In the genomic region with DNA sequence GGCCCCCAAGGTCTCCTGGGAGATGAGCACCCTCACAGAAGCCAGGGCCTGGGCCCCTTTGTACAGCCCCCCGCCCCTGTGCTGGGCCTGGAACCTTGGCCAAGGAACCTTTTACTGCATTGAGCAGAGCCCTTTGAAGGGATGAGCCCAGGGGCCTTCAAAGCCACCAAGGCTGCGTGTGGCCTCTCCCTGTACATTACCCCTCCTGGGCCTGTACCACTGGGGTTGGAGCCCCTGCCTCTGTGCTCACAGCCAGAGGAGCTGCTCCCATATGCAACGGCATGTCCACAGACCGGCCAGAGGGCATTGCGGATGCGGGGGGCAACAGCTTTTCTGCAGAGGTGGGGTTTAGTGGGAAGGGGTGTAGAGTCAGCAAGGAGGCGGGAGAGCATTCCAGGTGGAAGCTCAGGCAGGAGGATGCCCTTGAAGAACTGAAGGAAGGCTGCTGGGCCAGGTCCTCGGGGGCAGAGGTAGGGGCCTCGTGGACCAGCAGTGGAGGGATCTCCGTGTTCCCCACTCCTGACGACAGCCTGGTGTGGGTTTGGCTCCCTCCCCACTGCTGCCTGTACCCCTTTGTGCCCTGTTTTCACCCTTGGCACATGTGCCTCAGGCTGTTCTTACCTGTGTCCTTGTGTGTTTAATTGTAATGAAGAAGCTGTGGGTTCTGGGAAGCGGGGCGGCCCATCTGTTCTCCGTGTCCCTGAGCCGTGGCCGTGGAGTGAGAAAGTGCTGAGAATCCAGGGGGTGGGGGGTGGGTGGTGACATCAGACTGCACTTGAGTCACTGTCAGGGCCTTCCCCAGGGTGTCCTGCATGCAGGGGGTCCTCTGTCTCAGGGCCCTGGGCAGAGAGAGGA, we compare ENCODE assay signal across 24 cellular contexts. TPM values are rescaled to one million over a fixed set of nuclear protein-coding genes. Genes with fewer than 3 reads are reported as not detected.
DNase-seq lines count a peak whose midpoint lies in the region; ATAC-seq and TF ChIP-seq lines count a peak whose summit lies in the region.
"Had no signal": no experiment of that assay in that cellular context is flagged by ENCODE, and none has a peak within 500 bp of the region (broad histone marks: within the 10 kb centered on the region; RNA-seq: fewer than 3 reads in every experiment).

No MANE protein-coding gene starts in this region.

- no peak overlapping the region; the same call in 1 of the 2 replicates for H3K14ac ChIP-seq in H9 (ENCODE audit: insufficient read depth, low read length)

- H2BK20ac ChIP-seq in H9 (ENCODE audit: low read depth, low read length, poor library complexity, severe bottlenecking) = no peak overlapping the region

- no peak overlapping the region for H3K4me3 ChIP-seq in Caco-2 (ENCODE audit: low read depth, low read length)
- no peak overlapping the region for H3K4me3 ChIP-seq in upper lobe of right lung
- H3K4me3 ChIP-seq: BLaER1, GM23248, PC-9 had no signal

- H3K27ac ChIP-seq in H9 (ENCODE audit: insufficient read length, low read depth, low read length) = no peak overlapping the region
- H3K27ac ChIP-seq in upper lobe of right lung = no peak overlapping the region
- H3K27ac ChIP-seq: BLaER1, GM23248, PC-9, RWPE1 had no signal

- no peak for TF ChIP-seq CTCF in Caco-2 (IDR thresholded peaks at IDR 0.05; ENCODE audit: insufficient read depth in 1 of 2, low read depth in 1 of 2, low read length in 1 of 2, severe bottlenecking in 1 of 2, unreplicated experiment in 1 of 2)
- TF ChIP-seq CTCF in H9 (conservative IDR thresholded peaks at IDR 0.05) = no peak
- no peak for TF ChIP-seq CTCF in WTC11 (IDR thresholded peaks at IDR 0.05)
- TF ChIP-seq CTCF in nephron progenitor cell (IDR thresholded peaks at IDR 0.05) = no peak
- no peak for TF ChIP-seq CTCF in upper lobe of right lung (IDR thresholded peaks at IDR 0.05)

- H2BK15ac ChIP-seq in H9 (ENCODE audit: low read depth, low read length) = no peak overlapping the region

- no peaks in the 10 kb centered on the region for H3K9me3 Mint-ChIP-seq in Caco-2 (ENCODE audit: unreplicated experiment)
- H3K9me3 Mint-ChIP-seq in H9 = no peaks in the 10 kb centered on the region
- no peaks in the 10 kb centered on the region for H3K9me3 Mint-ChIP-seq in WTC11
- H3K9me3 Mint-ChIP-seq in nephron progenitor cell = no peaks in the 10 kb centered on the region
- H3K9me3 Mint-ChIP-seq: CD4-positive, alpha-beta T cell had no signal

- no TSS peak for BruUV-seq in Caco-2 (replicated peaks; lab: Mats Ljungman, UMichigan)

- no peak overlapping the region for H4K8ac ChIP-seq in H9 (replicated peaks; ENCODE audit: insufficient read length, low read depth, low read length)

- no peak overlapping the region for H3T11ph ChIP-seq in H9 (ENCODE audit: low read length)

- CTCF ChIA-PET in Caco-2 (lab: Charles Lee) = no interaction called here
- CTCF ChIA-PET in WTC11 (lab: Charles Lee) = interaction anchor here (0.6 to 2.3 kb wide), 2 partner anchors 21 to 30 kb away, joined by 5 to 9 read pairs; no protein-coding TSS in a partner anchor

- H4K91ac ChIP-seq in H9 (ENCODE audit: insufficient read length, low read depth, low read length) = no peak overlapping the region

- no peak overlapping the region for H3K56ac ChIP-seq in H9 (ENCODE audit: insufficient read length, low read depth, low read length)

- ATAC-seq in WTC11 (no peak), upper lobe of right lung (no peak)
- ATAC-seq: HepG2, SK-N-SH treated with all-trans-retinoic acid at 6 μM for 48 hours had no signal

- no peak overlapping the region for H3K18ac ChIP-seq in H9 (ENCODE audit: insufficient read length, low read depth, low read length)

- H3K27me3 Mint-ChIP-seq in Caco-2 (ENCODE audit: insufficient read depth, unreplicated experiment) (no peaks in the 10 kb centered on the region), H9 (ENCODE audit: low read depth) (no peaks in the 10 kb centered on the region), WTC11 (ENCODE audit: low read depth) (no peaks in the 10 kb centered on the region), nephron progenitor cell (ENCODE audit: low read depth, poor library complexity) (peaks cover 8% of the 10 kb centered on the region)

- H3K23ac ChIP-seq in H9 (ENCODE audit: insufficient read length, low read depth, low read length) = no peak overlapping the region

- H2AFZ ChIP-seq in H9 (ENCODE audit: low read length) = no peak overlapping the region
- H2AFZ ChIP-seq: GM23248, PC-9 had no signal

- H2BK5ac ChIP-seq in H9 (ENCODE audit: insufficient read length, low read length) = no peak overlapping the region

- no peak for DNase-seq in Caco-2
- no peak for DNase-seq in H9
- no peak for DNase-seq in WTC11 (ENCODE audit: low spot score)
- DNase-seq in nephron progenitor cell = no peak
- DNase-seq in upper lobe of right lung = no peak
- no peak for DNase-seq in HPDE6-E6E7 (ENCODE audit: extremely low spot score)
- no peak for DNase-seq in DMS114 treated with DMSO at 0.1 percent for 48 hours (lab: John Stamatoyannopoulos, UW; ENCODE audit: unreplicated experiment)
- DNase-seq: CD4-positive, alpha-beta T cell; GM23248; KBM-7; MM.1S; NCI-H1048; NCI-H1436; NCI-H187 treated with DMSO at 0.1 percent for 48 hours; NCI-H2107; NCI-H226; NCI-H510A treated with DMSO at 0.1 percent for 48 hours; NCI-H748 treated with DMSO at 0.1 percent for 48 hours; PC-9; SIG-M5 had no signal

- no peaks in the 10 kb centered on the region for H3K79me1 ChIP-seq in H9 (ENCODE audit: insufficient read depth, low read depth, low read length, poor library complexity, severe bottlenecking)

- H2BK120ac ChIP-seq in H9 (ENCODE audit: low read depth, low read length, poor library complexity, severe bottlenecking) = no peak overlapping the region

- no peak overlapping the region for H3K4me2 ChIP-seq in H9 (ENCODE audit: insufficient read depth, insufficient read length, low read length)
- H3K4me2 ChIP-seq: BLaER1, PC-9 had no signal

- H2BK12ac ChIP-seq in H9 (ENCODE audit: insufficient read length, low read depth, low read length) = no peak overlapping the region

- no peaks in the 10 kb centered on the region for H4K20me1 ChIP-seq in H9 (ENCODE audit: control insufficient read depth, insufficient read depth, insufficient read length)
- H4K20me1 ChIP-seq: BLaER1 had no signal

- H4K5ac ChIP-seq in H9 (ENCODE audit: insufficient read length, low read depth, low read length) = no peak overlapping the region

- H3K4me1 ChIP-seq in Caco-2 (no peaks in the 10 kb centered on the region), H9 (ENCODE audit: insufficient read depth, low read length) (peaks cover 4% of the 10 kb centered on the region; the same call in 1 of the 2 replicates), upper lobe of right lung (no peaks in the 10 kb centered on the region)
- H3K4me1 ChIP-seq: BLaER1 had no signal

- WGBS in H9 (ENCODE audit: extremely low coverage, insufficient read length, low lambda C conversion rate) = no CpG with 5 or more reads among the region's 16 CpGs

- POLR2A ChIA-PET in Caco-2 (lab: Charles Lee) = no interaction called here
- POLR2A ChIA-PET in WTC11 (lab: Charles Lee) = no interaction called here

- H3K4me3 Mint-ChIP-seq in Caco-2 (ENCODE audit: unreplicated experiment) (no peak overlapping the region), H9 (no peak overlapping the region), WTC11 (no peak overlapping the region), nephron progenitor cell (no peak overlapping the region)
- H3K4me3 Mint-ChIP-seq: CD4-positive, alpha-beta T cell had no signal

- H3K27ac Mint-ChIP-seq in Caco-2 (ENCODE audit: unreplicated experiment) = peak overlapping the region; percentile 29
- H3K27ac Mint-ChIP-seq in H9 = peak overlapping the region; percentile 57 to 81 (median 59); a peak in 5 of 7 replicates
- peak overlapping the region; percentile 64 for H3K27ac Mint-ChIP-seq in WTC11
- H3K27ac Mint-ChIP-seq in nephron progenitor cell = peak overlapping the region; percentile 53
- H3K27ac Mint-ChIP-seq: CD4-positive, alpha-beta T cell had no signal

- no peaks in the 10 kb centered on the region for H3K79me2 ChIP-seq in H9 (ENCODE audit: insufficient read depth, low read length)

- no peaks in the 10 kb centered on the region for H3K4me1 Mint-ChIP-seq in Caco-2 (ENCODE audit: low read depth, unreplicated experiment)
- peaks cover 21 to 36% of the 10 kb centered on the region in 2 experiments for H3K4me1 Mint-ChIP-seq in H9
- H3K4me1 Mint-ChIP-seq in WTC11 = peaks cover 28% of the 10 kb centered on the region
- H3K4me1 Mint-ChIP-seq in nephron progenitor cell = peaks cover 39% of the 10 kb centered on the region

- H3K9ac ChIP-seq in H9 (ENCODE audit: extremely low read depth, insufficient read length, low read length) = no peak overlapping the region
- H3K9ac ChIP-seq: BLaER1, GM23248 had no signal

- no peak overlapping the region for H2AK5ac ChIP-seq in H9 (ENCODE audit: insufficient read length, low read length)

- H3K36me3 ChIP-seq in Caco-2 (ENCODE audit: control insufficient read depth, insufficient read depth, low read length) = no peaks in the 10 kb centered on the region; the same call in 1 of the 2 replicates
- no peaks in the 10 kb centered on the region for H3K36me3 ChIP-seq in upper lobe of right lung
- H3K36me3 ChIP-seq: BLaER1 had no signal

- no peak overlapping the region for H3K4ac ChIP-seq in H9 (ENCODE audit: low read depth, low read length)

- no peaks in the 10 kb centered on the region for H3K23me2 ChIP-seq in H9 (ENCODE audit: insufficient read length, low read depth, low read length, poor library complexity, severe bottlenecking)

- intact Hi-C loops in Caco-2 (cut with micrococcal nuclease; ENCODE audit: unreplicated experiment) = no loop called here
- intact Hi-C loops in upper lobe of right lung (cut with DNase I) = no loop called here

- H3K36me3 Mint-ChIP-seq in Caco-2 (ENCODE audit: insufficient read depth, unreplicated experiment) (peaks cover 41% of the 10 kb centered on the region), H9 (ENCODE audit: insufficient read depth in 1 of 3, low read depth in 3 of 3) (peaks cover 3 to 6% (median 4%) of the 10 kb centered on the region in 3 experiments; a peak in 6 of 7 replicates), WTC11 (peaks cover 3% of the 10 kb centered on the region), nephron progenitor cell (ENCODE audit: low read depth) (no peaks in the 10 kb centered on the region)

- no peaks in the 10 kb centered on the region for H3K27me3 ChIP-seq in Caco-2 (replicated peaks; ENCODE audit: control insufficient read depth, insufficient read depth, low read length)
- no peaks in the 10 kb centered on the region for H3K27me3 ChIP-seq in H9 (ENCODE audit: insufficient read depth, low read length)
- peaks cover 5% of the 10 kb centered on the region for H3K27me3 ChIP-seq in upper lobe of right lung
- H3K27me3 ChIP-seq: BLaER1 had no signal

- no peaks in the 10 kb centered on the region for H3K9me3 ChIP-seq in Caco-2
- no peaks in the 10 kb centered on the region for H3K9me3 ChIP-seq in H9 (ENCODE audit: control insufficient read depth, low read depth, low read length)
- H3K9me3 ChIP-seq in upper lobe of right lung = no peaks in the 10 kb centered on the region
- H3K9me3 ChIP-seq: BLaER1 had no signal

TF ChIP-seq in WTC11, 78 proteins besides CTCF, POLR2A, EP300 and RAD21 (continues in another document):
- no peak for TF ChIP-seq KAT7 (CRISPR knock-in tag; IDR thresholded peaks at IDR 0.05; ENCODE audit: borderline replicate concordance)

RNA-seq across cellular contexts. Expression of gene ARHGAP8, which starts 46.9 kb away (rescaled TPM):
- total RNA-seq in Caco-2 (2022) (81.5 and 90.5 TPM in 2 replicates), H9 (2021) (29.3 and 35.4 TPM in 2 replicates), WTC11 (2021) (50.5 to 61.4 TPM (median 58.0 TPM) in 3 replicates), upper lobe of right lung (18.1 TPM)
